In the genomic region with DNA sequence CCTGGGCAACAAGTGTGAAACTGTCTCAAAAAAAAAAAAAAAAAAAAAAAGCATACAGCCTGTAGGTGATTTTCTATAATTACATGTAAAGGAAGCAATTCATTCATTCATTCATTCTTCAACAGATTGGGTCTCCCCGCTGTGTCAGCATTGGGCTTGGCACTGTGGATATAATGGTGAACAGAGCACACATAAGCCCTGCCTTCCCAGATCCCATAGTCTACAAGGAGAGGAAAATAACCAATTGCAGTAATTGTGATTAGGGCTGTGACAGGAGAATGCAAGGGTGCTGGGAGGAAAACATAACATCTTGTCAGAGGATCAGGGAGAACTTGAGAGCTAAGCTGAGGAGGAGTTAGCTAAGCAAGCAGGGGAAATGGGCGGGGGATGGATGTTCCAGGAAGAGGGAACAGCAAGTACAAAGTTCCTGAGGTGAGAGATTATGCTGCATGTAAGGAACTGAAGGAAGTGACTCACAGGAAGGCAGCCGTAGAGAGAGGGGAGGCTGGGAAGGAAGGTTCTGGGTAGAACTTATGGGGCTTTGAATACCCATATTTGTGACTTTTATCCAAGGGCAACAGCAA, we compare ENCODE assay signal across 9 cellular contexts. TPM values are rescaled to one million over a fixed set of nuclear protein-coding genes. Genes with fewer than 3 reads are reported as not detected.
DNase-seq lines count a peak whose midpoint lies in the region; ATAC-seq and TF ChIP-seq lines count a peak whose summit lies in the region.
"Had no signal": no experiment of that assay in that cellular context is flagged by ENCODE, and none has a peak within 500 bp of the region (broad histone marks: within the 10 kb centered on the region; RNA-seq: fewer than 3 reads in every experiment).

No MANE protein-coding gene starts in this region.

- intact Hi-C loops in MCF 10A (cut with micrococcal nuclease): no loop called here

- H3K9me3 Mint-ChIP-seq in MCF 10A (ENCODE audit: unreplicated experiment): no peaks in the 10 kb centered on the region

- no peaks in the 10 kb centered on the region for H3K36me3 Mint-ChIP-seq in MCF 10A (ENCODE audit: insufficient read depth, unreplicated experiment)

- TF ChIP-seq CTCF in 22Rv1 (IDR thresholded peaks at IDR 0.05): no peak
- no peak for TF ChIP-seq CTCF in MCF 10A (IDR thresholded peaks at IDR 0.05; ENCODE audit: unreplicated experiment)

- peak overlapping the region; percentile 80 for H3K27ac Mint-ChIP-seq in MCF 10A (ENCODE audit: low read depth, unreplicated experiment)

- H3K27me3 Mint-ChIP-seq in MCF 10A (ENCODE audit: insufficient read depth, unreplicated experiment): no peaks in the 10 kb centered on the region

- ATAC-seq in GM18511 (IDR thresholded peaks at IDR 0.05; ENCODE audit: unreplicated experiment): no peak

- H3K4me1 Mint-ChIP-seq in MCF 10A (ENCODE audit: insufficient read depth, unreplicated experiment): peaks cover 23% of the 10 kb centered on the region

- no TSS peak for BruUV-seq in MCF 10A (replicated peaks; lab: Mats Ljungman, UMichigan)

- H3K27ac ChIP-seq in 22Rv1: peak overlapping the region; percentile 18; the same call in 1 of the 2 replicates
- H3K27ac ChIP-seq: neutrophil had no signal

- DNase-seq in KG1 (lab: John Stamatoyannopoulos, UW): peak; percentile 33
- DNase-seq in MCF 10A (ENCODE audit: unreplicated experiment): peak; percentile 92
- DNase-seq in left kidney (ENCODE audit: low read depth, low spot score): peak; percentile 21
- no peak for DNase-seq in activated effector memory CD4-positive, alpha-beta T cell treated with anti-CD3 and anti-CD28 coated beads, Interleukin-2, amount 50 U/mL, for 16 hours
- no peak for DNase-seq in NCI-H1436 treated with DMSO at 0.1 percent for 48 hours (lab: John Stamatoyannopoulos, UW)
- no peak for DNase-seq in activated CD4-positive, CD25-positive, alpha-beta regulatory T cell treated with anti-CD3 and anti-CD28 coated beads, Interleukin-2, amount 50 U/mL, for 72 hours

- H3K4me3 Mint-ChIP-seq in MCF 10A (ENCODE audit: unreplicated experiment): no peak overlapping the region

- CTCF ChIA-PET in MCF 10A (lab: Yijun Ruan, JAX): interaction anchor here (0.6 to 1.5 kb wide), 4 partner anchors 16 to 164 kb away, joined by 3 to 5 read pairs (median 4); no protein-coding TSS in a partner anchor

- POLR2A ChIA-PET in MCF 10A (lab: Yijun Ruan, JAX): interaction anchor here (1.4 to 2.5 kb wide), 2 partner anchors 18 to 41 kb away, joined by 4 to 16 read pairs; no protein-coding TSS in a partner anchor

RNA-seq across cellular contexts. Expression of a gene that starts 24.0 kb away (rescaled TPM):
- 5.9 and 8.9 TPM in 2 replicates for total RNA-seq in MCF 10A (2022)

Comparison
In these comparisons a context has a peak if more than half of its experiments do, and no peak if none do; other contexts are left out.
1. DNase-seq: peak in KG1 (single experiment), MCF 10A (single experiment) and left kidney (single experiment); none in activated effector memory CD4-positive, alpha-beta T cell treated with anti-CD3 and anti-CD28 coated beads, Interleukin-2, amount 50 U/mL, for 16 hours (single experiment), NCI-H1436 treated with DMSO at 0.1 percent for 48 hours (single experiment) and activated CD4-positive, CD25-positive, alpha-beta regulatory T cell treated with anti-CD3 and anti-CD28 coated beads, Interleukin-2, amount 50 U/mL, for 72 hours (single experiment).